26 cellular contexts compared by ENCODE assay signal in the genomic region with DNA sequence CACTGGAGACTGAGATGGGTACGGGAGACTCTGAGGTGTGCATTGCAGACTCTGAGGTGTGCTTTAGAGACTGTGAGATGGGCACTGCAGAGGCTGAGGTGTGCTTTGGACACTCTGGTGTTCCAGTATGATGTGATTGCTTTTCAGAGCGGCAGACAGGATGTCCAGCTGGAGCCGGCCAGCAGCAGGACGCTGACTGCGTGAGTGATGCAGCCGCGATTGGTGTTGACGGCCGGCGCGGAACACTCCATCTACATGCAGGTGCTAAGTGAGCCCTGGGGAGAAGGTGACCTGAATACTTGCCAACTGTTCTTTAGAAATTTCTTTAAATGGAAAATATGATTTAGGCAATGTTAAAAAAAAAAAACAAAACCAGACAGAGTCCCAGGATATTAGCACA.
"Had no signal": no experiment of that assay in that cellular context is flagged by ENCODE, and none has a peak within 500 bp of the region (broad histone marks: within the 10 kb centered on the region; RNA-seq: fewer than 3 reads in every experiment).

No MANE protein-coding gene starts in this region.

- H3K36me3 Mint-ChIP-seq: memory B cell, mesothelial cell of epicardium had no signal

- H3K27me3 ChIP-seq: colonic mucosa, esophagus squamous epithelium, gastrocnemius medialis, left lung had no signal

- H3K4me1 Mint-ChIP-seq: memory B cell, mesothelial cell of epicardium had no signal

- ATAC-seq: effector memory CD8-positive, alpha-beta T cell; esophagus mucosa; gastrocnemius medialis; heart right ventricle; left cardiac atrium; left lung; left ventricle myocardium superior; mucosa of descending colon had no signal

- H3K9me3 ChIP-seq: colonic mucosa, gastrocnemius medialis, mucosa of descending colon had no signal

- DNase-seq: colonic mucosa; cortex of kidney; effector CD8-positive, alpha-beta T cell; effector memory CD8-positive, alpha-beta T cell; endodermal cell; erythroblast; esophagus squamous epithelium; foreskin fibroblast; foreskin melanocyte; gastrocnemius medialis; glutamatergic neuron; head of caudate nucleus; heart right ventricle; hippocampal formation; left cardiac atrium; left lung; left ventricle myocardium superior; mammary epithelial cell; mesendoderm; mucosa of descending colon had no signal

- H3K27me3 Mint-ChIP-seq: dendritic cell treated with granulocyte-macrophage colony-stimulating factor and Interleukin-4, amounts not matched to agents 40 ng/mL and 50 ng/mL, for 4 days; effector memory CD8-positive, alpha-beta T cell; memory B cell had no signal

- H3K27ac ChIP-seq: colonic mucosa, epithelial cell of prostate, esophagus squamous epithelium, gastrocnemius medialis, heart right ventricle, left lung had no signal

- H3K4me3 Mint-ChIP-seq: dendritic cell treated with granulocyte-macrophage colony-stimulating factor and Interleukin-4, amounts not matched to agents 40 ng/mL and 50 ng/mL, for 4 days; effector memory CD8-positive, alpha-beta T cell; endodermal cell; memory B cell; mesothelial cell of epicardium had no signal

- H3K4me3 ChIP-seq: colonic mucosa, esophagus squamous epithelium, gastrocnemius medialis, heart right ventricle, left lung, lung, mucosa of descending colon had no signal

- H3K36me3 ChIP-seq: colonic mucosa, esophagus squamous epithelium, gastrocnemius medialis, heart right ventricle, left lung had no signal

- H3K27ac Mint-ChIP-seq: dendritic cell treated with granulocyte-macrophage colony-stimulating factor and Interleukin-4, amounts not matched to agents 40 ng/mL and 50 ng/mL, for 4 days; effector memory CD8-positive, alpha-beta T cell; endodermal cell; memory B cell; mesothelial cell of epicardium had no signal

- H3K4me1 ChIP-seq: colonic mucosa, esophagus squamous epithelium, gastrocnemius medialis, heart right ventricle, left lung had no signal
